In the genomic region with DNA sequence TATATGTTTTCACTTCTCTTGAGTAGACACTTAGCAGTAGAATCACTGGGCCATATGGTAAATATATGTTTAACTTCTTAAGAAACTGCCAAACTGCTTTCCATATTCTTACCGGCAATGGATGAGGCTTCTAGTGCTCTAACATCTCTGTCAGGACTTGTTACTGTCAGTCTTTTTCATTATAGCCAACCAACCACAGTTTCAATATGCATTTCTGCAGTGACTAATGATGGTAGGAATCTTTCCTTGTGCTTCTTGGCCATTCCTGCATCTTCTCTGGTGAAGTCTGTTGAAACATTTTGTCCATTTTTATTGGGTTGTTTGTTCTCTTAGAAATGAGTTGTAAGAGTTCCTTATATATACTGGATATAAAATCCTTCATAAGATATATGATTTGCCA, we compare ENCODE assay signal across 23 cellular contexts.
"Had no signal": no experiment of that assay in that cellular context is flagged by ENCODE, and none has a peak within 500 bp of the region (broad histone marks: within the 10 kb centered on the region; RNA-seq: fewer than 3 reads in every experiment).

No MANE protein-coding gene starts in this region.

- H3K4me3 ChIP-seq: heart right ventricle, transverse colon had no signal

- ATAC-seq: heart right ventricle, left ventricle myocardium superior, right cardiac atrium had no signal

- H3K9me3 ChIP-seq: transverse colon had no signal

- FAIRE-seq: astrocyte, colon, TTC549, urothelium cell line had no signal

- H3K27me3 ChIP-seq: transverse colon had no signal

- H3K27ac ChIP-seq: heart right ventricle, transverse colon, VCaP had no signal

- DNase-seq: activated CD4-positive, alpha-beta T cell treated with anti-CD3 and anti-CD28 coated beads for 48 hours; activated CD4-positive, alpha-beta T cell treated with anti-CD3 and anti-CD28 coated beads, Interleukin-2, amount 50 U/mL, for 48 hours; activated CD8-positive, alpha-beta memory T cell treated with anti-CD3 and anti-CD28 coated beads, Interleukin-2, amount 50 U/mL, for 4 hours; activated effector memory CD4-positive, alpha-beta T cell treated with anti-CD3 and anti-CD28 coated beads, Interleukin-2, amount 50 U/mL, for 16 hours; activated naive CD4-positive, alpha-beta T cell treated with anti-CD3 and anti-CD28 coated beads, Interleukin-2, amount 10 ng/mL, durations not matched to agents 7 days and 5 days; activated naive CD8-positive, alpha-beta T cell treated with anti-CD3 and anti-CD28 coated beads, Interleukin-2, amount 10 ng/mL, durations not matched to agents 7 days and 5 days; activated T-cell treated with anti-CD3 and anti-CD28 coated beads, Interleukin-2, amount 50 U/mL, for 1 hour; amniotic stem cell; central memory CD4-positive, alpha-beta T cell; dermis blood vessel endothelial cell; effector CD4-positive, alpha-beta T cell; heart right ventricle; left ventricle myocardium superior; posterior cingulate gyrus; right cardiac atrium; stimulated activated CD4-positive, alpha-beta T cell treated with anti-CD3 and anti-CD28 coated beads, Interleukin-2, amount 100 ng/mL, for 48 hours; stimulated activated naive CD4-positive, alpha-beta T cell treated with Interleukin-2 at 50 U/mL for 16 hours; transverse colon had no signal

- H3K4me1 ChIP-seq: heart right ventricle, transverse colon had no signal

- H3K36me3 ChIP-seq: heart right ventricle, transverse colon had no signal
